27 cellular contexts compared by ENCODE assay signal in genomic region chr3:76372497-76372896, GRCh38.
"Had no signal": no experiment of that assay in that cellular context is flagged by ENCODE, and none has a peak within 500 bp of the region (broad histone marks: within the 10 kb centered on the region; RNA-seq: fewer than 3 reads in every experiment).

No MANE protein-coding gene starts in this region.

- H3K27me3 Mint-ChIP-seq: activated CD4-positive, alpha-beta T cell treated with anti-CD3 and anti-CD28 coated beads for 36 hours; activated CD4-positive, alpha-beta T cell treated with anti-CD3 and anti-CD28 coated beads, Interleukin-2, amount 10 ng/mL, durations not matched to agents 7 days and 5 days had no signal

- H3K36me3 ChIP-seq: adrenal gland, Peyer's patch had no signal

- H3K36me3 Mint-ChIP-seq: activated naive CD4-positive, alpha-beta T cell treated with anti-CD3 and anti-CD28 coated beads, Interleukin-2, amount 50 U/mL, for 72 hours; WTC11 had no signal

- ATAC-seq: activated CD4-positive, alpha-beta T cell treated with anti-CD3 and anti-CD28 coated beads for 36 hours; activated CD4-positive, CD25-positive, alpha-beta regulatory T cell treated with anti-CD3 and anti-CD28 coated beads, Interleukin-2, amount 50 U/mL, for 24 hours; activated CD8-positive, alpha-beta T cell treated with anti-CD3 and anti-CD28 coated beads, Interleukin-2, amount 10 ng/mL, durations not matched to agents 7 days and 5 days; activated naive CD4-positive, alpha-beta T cell treated with anti-CD3 and anti-CD28 coated beads, Interleukin-2, amount 50 U/mL, for 72 hours; activated T-cell treated with anti-CD3 and anti-CD28 coated beads, Interleukin-2, amount 50 U/mL, for 4 hours; body of pancreas; WTC11 had no signal

- H3K27ac ChIP-seq: adrenal gland, body of pancreas, Peyer's patch had no signal

- H3K27me3 ChIP-seq: adrenal gland, body of pancreas, Peyer's patch had no signal

- DNase-seq: activated CD4-positive, alpha-beta T cell treated with anti-CD3 and anti-CD28 coated beads for 36 hours; activated CD4-positive, alpha-beta T cell treated with anti-CD3 and anti-CD28 coated beads, Interleukin-2, amount 10 ng/mL, durations not matched to agents 7 days and 5 days; activated CD4-positive, alpha-beta T cell treated with anti-CD3 and anti-CD28 coated beads, Interleukin-2, amount 50 U/mL, for 48 hours; activated CD8-positive, alpha-beta T cell treated with anti-CD3 and anti-CD28 coated beads, Interleukin-2, amount 10 ng/mL, durations not matched to agents 7 days and 5 days; activated gamma-delta T cell treated with Interleukin-2 at 50 U/mL for 16 hours; activated naive CD4-positive, alpha-beta T cell treated with anti-CD3 and anti-CD28 coated beads for 36 hours; activated T-cell treated with anti-CD3 and anti-CD28 coated beads, Interleukin-2, amount 50 U/mL, for 4 hours; adrenal gland; body of pancreas; caudate nucleus; cerebellar nuclear complex; MM.1S; MV-4-11; NCI-H1092; NCI-H1436 treated with DMSO at 0.1 percent for 48 hours; NCI-H1694 treated with DMSO at 0.1 percent for 48 hours; NCI-H2029; NCI-H345; NCI-H524 treated with DMSO at 0.1 percent for 48 hours; Peyer's patch; RPMI8226 had no signal

- H3K4me3 ChIP-seq: adrenal gland, body of pancreas, Peyer's patch had no signal

- H3K9me3 ChIP-seq: adrenal gland, body of pancreas, Peyer's patch had no signal

- H3K9me3 Mint-ChIP-seq: activated CD4-positive, alpha-beta T cell treated with anti-CD3 and anti-CD28 coated beads, Interleukin-2, amount 10 ng/mL, durations not matched to agents 7 days and 5 days; WTC11 had no signal

- H3K4me3 Mint-ChIP-seq: activated CD4-positive, alpha-beta T cell treated with anti-CD3 and anti-CD28 coated beads for 36 hours; activated CD4-positive, alpha-beta T cell treated with anti-CD3 and anti-CD28 coated beads, Interleukin-2, amount 10 ng/mL, durations not matched to agents 7 days and 5 days; activated CD8-positive, alpha-beta T cell treated with anti-CD3 and anti-CD28 coated beads, Interleukin-2, amount 10 ng/mL, durations not matched to agents 7 days and 5 days; activated naive CD4-positive, alpha-beta T cell treated with anti-CD3 and anti-CD28 coated beads for 36 hours; activated T-cell treated with anti-CD3 and anti-CD28 coated beads, Interleukin-2, amount 50 U/mL, for 4 hours; activated T-helper 1 cell treated with anti-CD3 and anti-CD28 coated beads, Interleukin-12 subunit alpha, Interleukin-12 subunit beta, Interleukin-2, Interleukin-4 antibody, amounts not matched to agents 30 ng/mL and 10 ng/mL and 1 ng/mL, durations not matched to agents 14 hours and 24 hours and 36 hours; T-helper 1 cell treated with Interleukin-12 subunit alpha and Interleukin-12 subunit beta and Interleukin-4 antibody, amounts not matched to agents 30 μg/mL and 1 μg/mL, for 36 hours; T-helper 2 cell treated with Interferon-gamma antibody and Interleukin-4, amounts not matched to agents 5 μg/mL and 100 μg/mL, for 36 hours; WTC11 had no signal

- H3K27ac Mint-ChIP-seq: activated CD4-positive, alpha-beta T cell treated with anti-CD3 and anti-CD28 coated beads for 36 hours; activated CD4-positive, alpha-beta T cell treated with anti-CD3 and anti-CD28 coated beads, Interleukin-2, amount 10 ng/mL, durations not matched to agents 7 days and 5 days; activated CD8-positive, alpha-beta T cell treated with anti-CD3 and anti-CD28 coated beads, Interleukin-2, amount 10 ng/mL, durations not matched to agents 7 days and 5 days; activated naive CD4-positive, alpha-beta T cell treated with anti-CD3 and anti-CD28 coated beads for 36 hours; activated naive CD4-positive, alpha-beta T cell treated with anti-CD3 and anti-CD28 coated beads, Interleukin-2, amount 50 U/mL, for 72 hours; activated T-helper 1 cell treated with anti-CD3 and anti-CD28 coated beads, Interleukin-12 subunit alpha, Interleukin-12 subunit beta, Interleukin-2, Interleukin-4 antibody, amounts not matched to agents 30 ng/mL and 10 ng/mL and 1 ng/mL, durations not matched to agents 14 hours and 24 hours and 36 hours; T-helper 1 cell treated with Interleukin-12 subunit alpha and Interleukin-12 subunit beta and Interleukin-4 antibody, amounts not matched to agents 30 μg/mL and 1 μg/mL, for 36 hours; T-helper 2 cell treated with Interferon-gamma antibody and Interleukin-4, amounts not matched to agents 5 μg/mL and 100 μg/mL, for 36 hours; WTC11 had no signal

- H3K4me1 Mint-ChIP-seq: activated CD4-positive, alpha-beta T cell treated with anti-CD3 and anti-CD28 coated beads for 36 hours; activated CD4-positive, alpha-beta T cell treated with anti-CD3 and anti-CD28 coated beads, Interleukin-2, amount 10 ng/mL, durations not matched to agents 7 days and 5 days had no signal

- H3K4me1 ChIP-seq: adrenal gland, body of pancreas, Peyer's patch had no signal
